In genomic region chr5:123951204-123951977, GRCh38 we compare ENCODE assay signal across 12 cellular contexts.
A peak's percentile ranks its signal among the peaks of the same experiment; 100 is the strongest.
DNase-seq lines count a peak whose midpoint lies in the region; ATAC-seq and TF ChIP-seq lines count a peak whose summit lies in the region.
"Had no signal": no experiment of that assay in that cellular context is flagged by ENCODE, and none has a peak within 500 bp of the region (broad histone marks: within the 10 kb centered on the region; RNA-seq: fewer than 3 reads in every experiment).

No MANE protein-coding gene starts in this region.

- CTCF ChIA-PET in HCT116 (lab: Charles Lee) = no interaction called here

- TF ChIP-seq RAD21 in HCT116 (IDR thresholded peaks at IDR 0.05; ENCODE audit: low read depth) = no peak

- TF ChIP-seq CTCF in HCT116 (IDR thresholded peaks at IDR 0.05 in 2 of 3, conservative IDR thresholded peaks at IDR 0.05 in 1 of 3; ENCODE audit: borderline replicate concordance in 1 of 3, insufficient read depth in 1 of 3, low read depth in 2 of 3, low read length in 2 of 3) = no peak
- no peak for TF ChIP-seq CTCF in RWPE2 (IDR thresholded peaks at IDR 0.05; ENCODE audit: poor library complexity, severe bottlenecking)
- no peak for TF ChIP-seq CTCF in fibroblast of lung (conservative IDR thresholded peaks at IDR 0.05 in 1 of 2, IDR thresholded peaks at IDR 0.05 in 1 of 2; ENCODE audit: low read depth in 1 of 2, low read length in 2 of 2)
- TF ChIP-seq CTCF in right lobe of liver (IDR thresholded peaks at IDR 0.05) = no peak

- TF ChIP-seq POLR2A in HCT116 (IDR thresholded peaks at IDR 0.05; ENCODE audit: borderline replicate concordance, extremely low read depth, insufficient read depth, insufficient read length) (no peak), right lobe of liver (IDR thresholded peaks at IDR 0.05) (no peak)

- H4K20me1 ChIP-seq in HCT116 (ENCODE audit: insufficient read depth) = no peaks in the 10 kb centered on the region
- H4K20me1 ChIP-seq in fibroblast of lung (ENCODE audit: control insufficient read depth, extremely low read depth, insufficient read depth, low read length) = no peaks in the 10 kb centered on the region

- H2AFZ ChIP-seq in HCT116 (ENCODE audit: low read depth, low read length, poor library complexity, severe bottlenecking) (peak overlapping the region; percentile 31), fibroblast of lung (ENCODE audit: low read length) (no peak overlapping the region)

- H3K9me2 ChIP-seq in HCT116 (ENCODE audit: insufficient read depth) = no peaks in the 10 kb centered on the region

- no peaks in the 10 kb centered on the region for H3K27me3 ChIP-seq in HCT116 (ENCODE audit: insufficient read depth, low read length)
- H3K27me3 ChIP-seq in RWPE2 (ENCODE audit: insufficient read depth, poor library complexity, severe bottlenecking) = peaks cover 3% of the 10 kb centered on the region
- H3K27me3 ChIP-seq in fibroblast of lung (ENCODE audit: control insufficient read depth, insufficient read depth, low read length) = no peaks in the 10 kb centered on the region
- no peaks in the 10 kb centered on the region for H3K27me3 ChIP-seq in right lobe of liver

- whole genome bisulfite sequencing in right lobe of liver (ENCODE audit: insufficient coverage, low coverage, low lambda C conversion rate, missing lambda C conversion rate) = 64% methylated on average over 10 of the region's 10 CpGs

- RAD21 ChIA-PET in HCT116 (lab: Charles Lee; ENCODE audit: low non-redundant PET in 1 of 2, low total read pairs in 2 of 2, uncharacterized antibody in 2 of 2, unreplicated experiment in 2 of 2) = no interaction called here

- BruUV-seq in HCT116 (replicated peaks; lab: Mats Ljungman, UMichigan) = no TSS peak

- no peaks in the 10 kb centered on the region for H3K79me2 ChIP-seq in HCT116 (ENCODE audit: insufficient read depth, low read length)
- no peaks in the 10 kb centered on the region for H3K79me2 ChIP-seq in fibroblast of lung (ENCODE audit: control insufficient read depth, insufficient read depth, low read length)

- H3K9me3 ChIP-seq in HCT116 (ENCODE audit: control insufficient read depth in 1 of 2, insufficient read depth in 1 of 2, low read depth in 1 of 2, low read length in 2 of 2) (no peaks in the 10 kb centered on the region), RWPE2 (ENCODE audit: severe bottlenecking) (no peaks in the 10 kb centered on the region), fibroblast of lung (ENCODE audit: control insufficient read depth, insufficient read depth, low read depth, low read length) (no peaks in the 10 kb centered on the region), right lobe of liver (no peaks in the 10 kb centered on the region)

- peak; percentile 84 for ATAC-seq in HCT116
- ATAC-seq in RWPE2 (ENCODE audit: low read depth) = peak; percentile 91
- ATAC-seq in right lobe of liver = no peak
- no peak for ATAC-seq in HG03095 (IDR thresholded peaks at IDR 0.05; ENCODE audit: unreplicated experiment)
- ATAC-seq: naive thymus-derived CD4-positive, alpha-beta T cell; WTC11 had no signal

- DNase-seq in HCT116 (ENCODE audit: low read depth, low spot score) (peak; percentile 39), RWPE2 (ENCODE audit: low spot score) (no peak), fibroblast of lung (ENCODE audit: low read depth in 2 of 2) (peak; percentile 98 to 99), smooth muscle cell of the brain vasculature (ENCODE audit: low read depth, low spot score) (peak; percentile 74), right lobe of liver (no peak), NCI-H2227 (lab: John Stamatoyannopoulos, UW; ENCODE audit: unreplicated experiment) (no peak)
- DNase-seq: cortex of kidney; H9; naive thymus-derived CD4-positive, alpha-beta T cell; NCI-H1436 had no signal

- peak overlapping the region; percentile 33 for H3K4me2 ChIP-seq in HCT116 (ENCODE audit: low read length)
- H3K4me2 ChIP-seq in fibroblast of lung (ENCODE audit: extremely low read depth, insufficient read depth, low read length) = no peak overlapping the region

- H3K9ac ChIP-seq in HCT116 (ENCODE audit: low read length) (no peak overlapping the region), fibroblast of lung (ENCODE audit: insufficient read depth, low read length) (no peak overlapping the region)

- no peaks in the 10 kb centered on the region for H3K36me3 ChIP-seq in HCT116 (ENCODE audit: control insufficient read depth in 1 of 2, insufficient read depth in 2 of 2, low read length in 2 of 2)
- no peaks in the 10 kb centered on the region for H3K36me3 ChIP-seq in RWPE2 (ENCODE audit: low read depth)
- no peaks in the 10 kb centered on the region for H3K36me3 ChIP-seq in fibroblast of lung (ENCODE audit: control insufficient read depth, insufficient read depth, low read length)
- H3K36me3 ChIP-seq in right lobe of liver = no peaks in the 10 kb centered on the region

- POLR2A ChIA-PET in HCT116 (lab: Charles Lee) = no interaction called here

- H3K4me1 ChIP-seq in HCT116 (ENCODE audit: control insufficient read depth in 1 of 2, insufficient read depth in 2 of 2, low read length in 2 of 2) (peaks cover 7 to 16% of the 10 kb centered on the region in 2 experiments), RWPE2 (ENCODE audit: insufficient read depth, poor library complexity, severe bottlenecking) (peaks cover 18% of the 10 kb centered on the region), fibroblast of lung (ENCODE audit: control insufficient read depth, extremely low read depth, insufficient read depth, low read length) (peaks cover 5% of the 10 kb centered on the region), right lobe of liver (no peaks in the 10 kb centered on the region)

- H3K27ac ChIP-seq in HCT116 (ENCODE audit: low read depth, low read length) = no peak overlapping the region
- H3K27ac ChIP-seq in RWPE2 (ENCODE audit: poor library complexity, severe bottlenecking) = no peak overlapping the region
- H3K27ac ChIP-seq in fibroblast of lung (ENCODE audit: insufficient read depth, low read length) = no peak overlapping the region
- H3K27ac ChIP-seq in right lobe of liver = no peak overlapping the region

- intact Hi-C loops in HCT116 (cut with micrococcal nuclease) (loop anchor here (10.0 kb wide), 1 partner anchor 793 kb away; the partner anchor contains the start of gene ZNF608), right lobe of liver (cut with DNase I) (no loop called here)

- no peak overlapping the region for H3K4me3 ChIP-seq in HCT116 (replicated peaks in 1 of 2; ENCODE audit: low read depth in 1 of 2, low read length in 2 of 2)
- H3K4me3 ChIP-seq in RWPE2 (ENCODE audit: severe bottlenecking) = no peak overlapping the region
- no peak overlapping the region for H3K4me3 ChIP-seq in fibroblast of lung (replicated peaks in 1 of 4; ENCODE audit: control extremely low read depth in 1 of 4, insufficient read depth in 1 of 4, low read depth in 3 of 4, low read length in 4 of 4)
- no peak overlapping the region for H3K4me3 ChIP-seq in right lobe of liver

TF ChIP-seq in HCT116, 20 proteins besides CTCF, POLR2A, EP300 and RAD21 (continues in another document):
- TF ChIP-seq REST (IDR thresholded peaks at IDR 0.05; ENCODE audit: low read depth) (no peak), EZH2phosphoT487 (IDR thresholded peaks at IDR 0.05; ENCODE audit: borderline replicate concordance) (no peak), CEBPB (IDR thresholded peaks at IDR 0.05; ENCODE audit: low read depth) (peak; percentile 74), EGR1 (IDR thresholded peaks at IDR 0.05; ENCODE audit: low read depth) (no peak), JUND (IDR thresholded peaks at IDR 0.05) (peak; percentile 61; the same call in 1 of the 2 replicates), ELF1 (IDR thresholded peaks at IDR 0.05; ENCODE audit: borderline replicate concordance, low read depth) (no peak), CBX3 (IDR thresholded peaks at IDR 0.05; ENCODE audit: low read depth) (peak; percentile 85), FOSL1 (IDR thresholded peaks at IDR 0.05; ENCODE audit: low read depth) (peak; percentile 71), POLR2AphosphoS5 (IDR thresholded peaks at IDR 0.05; ENCODE audit: low read depth, low read length) (no peak), SP1 (IDR thresholded peaks at IDR 0.05; ENCODE audit: low read depth) (peak; percentile 47; the same call in 1 of the 2 replicates)

Comparison
In these comparisons a context has a peak if more than half of its experiments do, and no peak if none do; other contexts are left out.
1. ATAC-seq: peak in HCT116 (single experiment) and RWPE2 (single experiment); none in right lobe of liver (0 of 4) and HG03095 (single experiment).
2. DNase-seq: peak in HCT116 (single experiment), fibroblast of lung (2 of 2) and smooth muscle cell of the brain vasculature (single experiment); none in RWPE2 (single experiment), right lobe of liver (0 of 3) and NCI-H2227 (single experiment).